In the genomic region with DNA sequence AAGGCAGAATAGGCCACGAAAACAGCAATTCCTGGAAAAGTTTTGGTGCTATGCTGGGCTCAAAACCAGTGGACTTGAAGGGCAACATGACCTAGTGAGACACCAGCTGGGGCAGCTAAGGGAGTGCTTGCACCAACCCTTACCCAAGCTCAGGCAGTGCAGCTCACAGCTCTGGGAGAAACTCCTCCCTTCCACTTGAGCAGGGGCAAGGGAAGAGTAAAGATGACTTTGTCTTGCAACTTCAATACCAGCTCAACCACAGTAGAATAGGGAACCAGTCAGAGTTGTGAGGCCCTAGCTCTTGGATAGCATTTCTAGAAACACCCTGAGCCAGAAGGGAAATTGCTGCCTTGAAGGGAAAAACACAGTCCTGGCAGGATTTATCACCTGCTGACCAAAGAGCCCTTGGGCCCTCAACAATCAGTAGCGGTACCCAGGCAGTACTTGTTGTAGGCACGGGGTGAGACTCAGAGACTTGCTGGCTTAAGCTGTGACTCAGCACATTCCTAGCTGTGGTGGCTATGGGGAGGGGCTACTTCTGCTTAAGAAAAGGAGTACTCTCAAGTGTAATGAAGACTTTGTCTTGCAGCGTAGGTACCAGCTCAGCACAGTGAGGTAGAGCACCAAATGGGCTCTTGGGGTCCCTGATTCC, we compare ENCODE assay signal across 8 cellular contexts. TPM values are rescaled to one million over a fixed set of nuclear protein-coding genes. Genes with fewer than 3 reads are reported as not detected.
DNase-seq lines count a peak whose midpoint lies in the region; ATAC-seq and TF ChIP-seq lines count a peak whose summit lies in the region.

No MANE protein-coding gene starts in this region.

- H3K4me1 ChIP-seq in Caco-2 = peaks cover 19% of the 10 kb centered on the region
- peaks cover 11% of the 10 kb centered on the region for H3K4me1 ChIP-seq in mesenchymal stem cell (ENCODE audit: control insufficient read depth, insufficient read depth, low read depth, low read length)

- intact Hi-C loops in Caco-2 (cut with micrococcal nuclease; ENCODE audit: unreplicated experiment) = no loop called here
- intact Hi-C loops in activated T-helper 1 cell treated with anti-CD3 and anti-CD28 coated beads, Interleukin-12 subunit alpha, Interleukin-12 subunit beta, Interleukin-2, Interleukin-4 antibody, amounts not matched to agents 30 ng/mL and 10 ng/mL and 1 ng/mL, durations not matched to agents 14 hours and 24 hours and 36 hours (cut with micrococcal nuclease) = no loop called here

- no peak overlapping the region for H2BK5ac ChIP-seq in mesenchymal stem cell (ENCODE audit: low read depth, low read length, poor library complexity, severe bottlenecking)

- H3K79me1 ChIP-seq in mesenchymal stem cell (replicated peaks; ENCODE audit: low read length, poor library complexity, severe bottlenecking) = no peaks in the 10 kb centered on the region

- peaks cover 23% of the 10 kb centered on the region for H3K4me1 Mint-ChIP-seq in Caco-2 (ENCODE audit: low read depth, unreplicated experiment)
- peaks cover 7% of the 10 kb centered on the region for H3K4me1 Mint-ChIP-seq in activated T-helper 1 cell treated with anti-CD3 and anti-CD28 coated beads, Interleukin-12 subunit alpha, Interleukin-12 subunit beta, Interleukin-2, Interleukin-4 antibody, amounts not matched to agents 30 ng/mL and 10 ng/mL and 1 ng/mL, durations not matched to agents 14 hours and 24 hours and 36 hours (ENCODE audit: low read depth)

- no peak overlapping the region for H2BK15ac ChIP-seq in mesenchymal stem cell (ENCODE audit: low read depth, poor library complexity, severe bottlenecking)

- no peak overlapping the region for H3K4me3 Mint-ChIP-seq in Caco-2 (ENCODE audit: unreplicated experiment)
- no peak overlapping the region for H3K4me3 Mint-ChIP-seq in activated T-helper 1 cell treated with anti-CD3 and anti-CD28 coated beads, Interleukin-12 subunit alpha, Interleukin-12 subunit beta, Interleukin-2, Interleukin-4 antibody, amounts not matched to agents 30 ng/mL and 10 ng/mL and 1 ng/mL, durations not matched to agents 14 hours and 24 hours and 36 hours

- CTCF ChIA-PET in Caco-2 (lab: Charles Lee) = interaction anchor here (0.5 kb wide), 1 partner anchor 145 kb away, joined by 6 read pairs; no protein-coding TSS in a partner anchor

- no TSS peak for BruUV-seq in Caco-2 (replicated peaks; lab: Mats Ljungman, UMichigan)

- no peaks in the 10 kb centered on the region for H3K36me3 Mint-ChIP-seq in Caco-2 (ENCODE audit: insufficient read depth, unreplicated experiment)
- H3K36me3 Mint-ChIP-seq in activated T-helper 1 cell treated with anti-CD3 and anti-CD28 coated beads, Interleukin-12 subunit alpha, Interleukin-12 subunit beta, Interleukin-2, Interleukin-4 antibody, amounts not matched to agents 30 ng/mL and 10 ng/mL and 1 ng/mL, durations not matched to agents 14 hours and 24 hours and 36 hours (ENCODE audit: low read depth) = peaks cover 2% of the 10 kb centered on the region

- H3K27ac ChIP-seq in mesenchymal stem cell (ENCODE audit: low read length, poor library complexity, severe bottlenecking) = no peak overlapping the region

- no peaks in the 10 kb centered on the region for H3K27me3 Mint-ChIP-seq in Caco-2 (ENCODE audit: insufficient read depth, unreplicated experiment)
- H3K27me3 Mint-ChIP-seq in activated T-helper 1 cell treated with anti-CD3 and anti-CD28 coated beads, Interleukin-12 subunit alpha, Interleukin-12 subunit beta, Interleukin-2, Interleukin-4 antibody, amounts not matched to agents 30 ng/mL and 10 ng/mL and 1 ng/mL, durations not matched to agents 14 hours and 24 hours and 36 hours (ENCODE audit: insufficient read depth) = peaks cover 3% of the 10 kb centered on the region

- ATAC-seq in activated CD4-positive, CD25-positive, alpha-beta regulatory T cell treated with anti-CD3 and anti-CD28 coated beads, Interleukin-2, amount 50 U/mL, for 24 hours = no peak
- ATAC-seq in GM19023 (IDR thresholded peaks at IDR 0.05; ENCODE audit: unreplicated experiment) = no peak

- POLR2A ChIA-PET in Caco-2 (lab: Charles Lee) = no interaction called here

- TF ChIP-seq CTCF in Caco-2 (IDR thresholded peaks at IDR 0.05; ENCODE audit: insufficient read depth in 1 of 2, low read depth in 1 of 2, low read length in 1 of 2, severe bottlenecking in 1 of 2, unreplicated experiment in 1 of 2) = no peak
- no peak for TF ChIP-seq CTCF in cardiac fibroblast (IDR thresholded peaks at IDR 0.05; ENCODE audit: low read depth, low read length)

- 14% methylated on average over 4 of the region's 4 CpGs for WGBS in mesenchymal stem cell

- no peak overlapping the region for H4K8ac ChIP-seq in mesenchymal stem cell (ENCODE audit: low read length)

- peak overlapping the region; percentile 10 for H2AK5ac ChIP-seq in mesenchymal stem cell (ENCODE audit: low read length, severe bottlenecking)

- H3K4me2 ChIP-seq in mesenchymal stem cell (ENCODE audit: low read length, poor library complexity, severe bottlenecking) = no peak overlapping the region

- H3K9me3 Mint-ChIP-seq in Caco-2 (ENCODE audit: unreplicated experiment) = peaks cover 7% of the 10 kb centered on the region
- H3K9me3 Mint-ChIP-seq in activated T-helper 1 cell treated with anti-CD3 and anti-CD28 coated beads, Interleukin-12 subunit alpha, Interleukin-12 subunit beta, Interleukin-2, Interleukin-4 antibody, amounts not matched to agents 30 ng/mL and 10 ng/mL and 1 ng/mL, durations not matched to agents 14 hours and 24 hours and 36 hours = peaks cover 20% of the 10 kb centered on the region

- H3K23ac ChIP-seq in mesenchymal stem cell (ENCODE audit: low read length in 2 of 2) = peak overlapping the region in 1 of 2 experiments; percentile 53

- peak overlapping the region; percentile 9 for H4K91ac ChIP-seq in mesenchymal stem cell (ENCODE audit: low read length)

- peak overlapping the region; percentile 94 for H3K27ac Mint-ChIP-seq in Caco-2 (ENCODE audit: unreplicated experiment)
- no peak overlapping the region for H3K27ac Mint-ChIP-seq in activated T-helper 1 cell treated with anti-CD3 and anti-CD28 coated beads, Interleukin-12 subunit alpha, Interleukin-12 subunit beta, Interleukin-2, Interleukin-4 antibody, amounts not matched to agents 30 ng/mL and 10 ng/mL and 1 ng/mL, durations not matched to agents 14 hours and 24 hours and 36 hours

- peak overlapping the region; percentile 96 to 98 for H2BK12ac ChIP-seq in mesenchymal stem cell (ENCODE audit: low read length in 2 of 2)

- no peaks in the 10 kb centered on the region for H3K27me3 ChIP-seq in Caco-2 (replicated peaks; ENCODE audit: control insufficient read depth, insufficient read depth, low read length)
- H3K27me3 ChIP-seq in mesenchymal stem cell (ENCODE audit: control insufficient read depth in 1 of 2, insufficient read depth in 1 of 2, low read length in 2 of 2) = no peaks in the 10 kb centered on the region

- H3K9ac ChIP-seq in mesenchymal stem cell (ENCODE audit: low read length) = no peak overlapping the region

- peak overlapping the region; percentile 43 for H2AFZ ChIP-seq in mesenchymal stem cell (ENCODE audit: low read depth, low read length)

- H3K36me3 ChIP-seq in Caco-2 (ENCODE audit: control insufficient read depth, insufficient read depth, low read length) (no peaks in the 10 kb centered on the region), mesenchymal stem cell (ENCODE audit: control insufficient read depth in 1 of 2, insufficient read depth in 2 of 2, low read depth in 1 of 2, low read length in 2 of 2) (no peaks in the 10 kb centered on the region)

- peak overlapping the region; percentile 54 for H2BK120ac ChIP-seq in mesenchymal stem cell (ENCODE audit: low read depth, low read length)

- H3K9me3 ChIP-seq in Caco-2 = 0 out of 2 replicates have a peak, but pooled peaks cover 4% of the 10 kb centered on the region
- peaks cover 6% of the 10 kb centered on the region for H3K9me3 ChIP-seq in mesenchymal stem cell (ENCODE audit: control insufficient read depth, low read length)

- no peak overlapping the region for H3K4me3 ChIP-seq in Caco-2 (ENCODE audit: low read depth, low read length)
- no peak overlapping the region for H3K4me3 ChIP-seq in cardiac fibroblast (replicated peaks in 1 of 2; ENCODE audit: low read depth in 2 of 2, low read length in 2 of 2)
- H3K4me3 ChIP-seq in mesenchymal stem cell (ENCODE audit: insufficient read depth in 1 of 2, low read depth in 1 of 2, low read length in 2 of 2) = no peak overlapping the region

- peak overlapping the region in 1 of 2 experiments; percentile 36 for H3K14ac ChIP-seq in mesenchymal stem cell (ENCODE audit: low read length in 2 of 2)

- DNase-seq in Caco-2 = peak; percentile 54 to 78
- DNase-seq in LHCN-M2 (ENCODE audit: low read depth) = peak; percentile 71
- DNase-seq in cardiac fibroblast (ENCODE audit: low read depth in 2 of 2) = peak; percentile 68 to 76
- DNase-seq in mesenchymal stem cell = peak; percentile 82
- no peak for DNase-seq in stimulated activated CD4-positive, alpha-beta T cell treated with anti-CD3 and anti-CD28 coated beads, Interleukin-1b, Interleukin-23, amount 100 ng/mL, for 48 hours
- no peak for DNase-seq in activated T-helper 1 cell treated with anti-CD3 and anti-CD28 coated beads, Interleukin-12 subunit alpha, Interleukin-12 subunit beta, Interleukin-2, Interleukin-4 antibody, amounts not matched to agents 30 ng/mL and 10 ng/mL and 1 ng/mL, durations not matched to agents 14 hours and 24 hours and 36 hours (ENCODE audit: low spot score)

- H3K18ac ChIP-seq in mesenchymal stem cell (ENCODE audit: low read depth in 1 of 2, low read length in 2 of 2) = peak overlapping the region; percentile 72 to 77

- H3K4ac ChIP-seq in mesenchymal stem cell (ENCODE audit: low read depth in 1 of 2, low read length in 2 of 2) = peak overlapping the region; percentile 34 to 68

RNA-seq across cellular contexts. Expression of gene ABCG2, which starts 19.7 kb away (rescaled TPM):
- total RNA-seq in Caco-2 (2022) (23.7 and 26.0 TPM in 2 replicates), LHCN-M2 (2014; rRNA removed) (1.2 TPM in 2 replicates)
- polyA plus RNA-seq in LHCN-M2 (2012) = 0.53 TPM
- 1.1 TPM for polyA plus RNA-seq in mesenchymal stem cell (2013, experiment 1 of 2)
- 1.4 TPM for polyA plus RNA-seq in mesenchymal stem cell (2013, experiment 2 of 2)
- total RNA-seq in activated T-helper 1 cell treated with anti-CD3 and anti-CD28 coated beads, Interleukin-12 subunit alpha, Interleukin-12 subunit beta, Interleukin-2, Interleukin-4 antibody, amounts not matched to agents 30 ng/mL and 10 ng/mL and 1 ng/mL, durations not matched to agents 14 hours and 24 hours and 36 hours = 0.34 TPM in 2 replicates

Comparison
In these comparisons a context has a peak if more than half of its experiments do, and no peak if none do; other contexts are left out.
1. DNase-seq: peak in Caco-2 (2 of 2), LHCN-M2 (single experiment), cardiac fibroblast (2 of 2) and mesenchymal stem cell (single experiment); none in stimulated activated CD4-positive, alpha-beta T cell treated with anti-CD3 and anti-CD28 coated beads, Interleukin-1b, Interleukin-23, amount 100 ng/mL, for 48 hours (single experiment) and activated T-helper 1 cell treated with anti-CD3 and anti-CD28 coated beads, Interleukin-12 subunit alpha, Interleukin-12 subunit beta, Interleukin-2, Interleukin-4 antibody, amounts not matched to agents 30 ng/mL and 10 ng/mL and 1 ng/mL, durations not matched to agents 14 hours and 24 hours and 36 hours (single experiment).
2. RNA of gene ABCG2, which starts 19.7 kb away (total RNA-seq): 23.7 to 26.0 TPM in Caco-2; 1.2 TPM in LHCN-M2 and 0.34 TPM in activated T-helper 1 cell treated with anti-CD3 and anti-CD28 coated beads, Interleukin-12 subunit alpha, Interleukin-12 subunit beta, Interleukin-2, Interleukin-4 antibody, amounts not matched to agents 30 ng/mL and 10 ng/mL and 1 ng/mL, durations not matched to agents 14 hours and 24 hours and 36 hours; every median in the first group is over 10 times any median in the second.